In genomic region chr17:49571283-49571682, GRCh38 we compare ENCODE assay signal across 1 cellular context.
TF ChIP-seq lines count a peak whose summit lies in the region.

No MANE protein-coding gene starts in this region.

TF ChIP-seq in HepG2, 621 proteins besides CTCF, POLR2A, EP300 and RAD21 (continued from another document):
- TF ChIP-seq USF2 (IDR thresholded peaks at IDR 0.05; ENCODE audit: low read depth, low read length) (no peak), USF2 (CRISPR knock-in tag; IDR thresholded peaks at IDR 0.05; ENCODE audit: borderline replicate concordance) (no peak), ZNF569 (CRISPR knock-in tag; IDR thresholded peaks at IDR 0.05; ENCODE audit: borderline replicate concordance) (no peak), KAT8 (CRISPR knock-in tag; IDR thresholded peaks at IDR 0.05) (no peak), ZNF710 (CRISPR knock-in tag; IDR thresholded peaks at IDR 0.05; ENCODE audit: borderline replicate concordance) (no peak), ZNF280D (CRISPR knock-in tag; IDR thresholded peaks at IDR 0.05) (no peak), HNRNPUL1 (IDR thresholded peaks at IDR 0.05; ENCODE audit: low read depth, low read length) (no peak), ZNF589 (CRISPR knock-in tag; conservative IDR thresholded peaks at IDR 0.05) (no peak), BORCS8-MEF2B (CRISPR knock-in tag; IDR thresholded peaks at IDR 0.05) (no peak), MEIS1 (CRISPR knock-in tag; IDR thresholded peaks at IDR 0.05; ENCODE audit: borderline replicate concordance) (no peak), NBN (conservative IDR thresholded peaks at IDR 0.05) (no peak), ZNF7 (CRISPR knock-in tag; IDR thresholded peaks at IDR 0.05) (no peak), BRD4 (CRISPR knock-in tag; IDR thresholded peaks at IDR 0.05) (no peak), U2AF2 (IDR thresholded peaks at IDR 0.05; ENCODE audit: low read depth, low read length) (no peak), DPF2 (CRISPR knock-in tag; IDR thresholded peaks at IDR 0.05; ENCODE audit: borderline replicate concordance, low read depth) (no peak), ZNF644 (CRISPR knock-in tag; IDR thresholded peaks at IDR 0.05; ENCODE audit: low read depth) (no peak), ZNF30 (CRISPR knock-in tag; IDR thresholded peaks at IDR 0.05) (no peak), AKNA (CRISPR knock-in tag; IDR thresholded peaks at IDR 0.05; ENCODE audit: borderline replicate concordance) (no peak), ZNF816 (CRISPR knock-in tag; IDR thresholded peaks at IDR 0.05; ENCODE audit: borderline replicate concordance) (no peak), POLR2AphosphoS5 (IDR thresholded peaks at IDR 0.05; ENCODE audit: low read depth, low read length) (no peak)
